Comparison of ENCODE assay signal across 8 cellular contexts in the genomic region with DNA sequence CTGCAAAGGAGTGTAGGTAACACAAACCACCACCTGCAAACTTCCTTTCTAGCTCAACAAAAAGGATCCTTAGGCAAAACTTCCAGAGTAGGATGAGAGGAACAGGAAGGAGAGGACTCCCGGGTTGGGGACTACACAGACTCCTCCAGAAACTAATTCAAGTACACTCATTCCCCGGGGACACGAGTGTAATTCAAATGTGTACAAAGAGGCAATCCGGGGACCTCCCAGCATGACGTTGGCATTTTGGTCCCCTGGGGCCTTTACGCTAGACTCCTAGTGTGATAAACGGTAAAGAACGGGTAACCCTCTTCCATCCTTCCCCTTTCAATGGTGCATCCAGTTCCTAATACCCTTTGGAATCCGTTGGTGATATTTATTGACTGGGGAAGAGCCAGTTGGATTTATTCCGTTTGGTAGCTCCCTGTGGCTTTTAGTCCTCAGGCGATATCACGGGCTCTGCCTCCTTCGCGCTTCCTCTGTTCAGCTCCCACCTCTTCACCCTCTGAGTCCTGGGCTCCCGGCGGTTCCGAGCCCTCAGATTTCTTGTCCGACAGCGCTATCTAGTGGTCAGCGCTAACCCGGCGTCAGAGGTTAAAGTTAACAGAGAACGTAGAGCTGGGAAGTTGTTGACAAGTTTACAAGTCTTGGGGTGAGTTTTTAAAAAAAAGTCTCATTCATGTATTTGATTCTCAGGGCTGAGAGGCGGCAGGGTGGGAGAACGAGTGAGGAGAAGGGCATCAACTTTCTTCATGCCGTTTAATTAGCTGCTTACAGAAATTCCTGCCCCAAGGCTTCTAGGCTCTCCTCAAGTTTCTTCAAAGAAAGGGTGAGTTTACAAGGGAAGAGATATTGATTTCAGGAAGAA. TPM values are rescaled to one million over a fixed set of nuclear protein-coding genes. Genes with fewer than 3 reads are reported as not detected.
DNase-seq lines count a peak whose midpoint lies in the region; ATAC-seq and TF ChIP-seq lines count a peak whose summit lies in the region.

No MANE protein-coding gene starts in this region.

- H3K9me3 ChIP-seq in lower lobe of right lung, result no peaks in the 10 kb centered on the region

- no peak for DNase-seq in BJ (ENCODE audit: low read depth)
- DNase-seq in NCI-H446 treated with DMSO at 0.1 percent for 48 hours (lab: John Stamatoyannopoulos, UW), result peak; percentile 6
- peak; percentile 89 for DNase-seq in activated CD4-positive, alpha-beta T cell treated with anti-CD3 and anti-CD28 coated beads for 48 hours
- DNase-seq in dermis blood vessel endothelial cell, result peak; percentile 87
- peak; percentile 84 for DNase-seq in lower lobe of right lung
- DNase-seq in stimulated activated CD8-positive, alpha-beta memory T cell treated with anti-CD3 and anti-CD28 coated beads, Interleukin-12 subunit alpha, Interleukin-12 subunit beta, amount 100 ng/mL, for 1 hour (ENCODE audit: low read depth), result peak; percentile 66

- CTCF ChIA-PET in BJ (lab: Yijun Ruan, JAX), result interaction anchor here (0.6 to 10.6 kb wide), 60 partner anchors 9 to 1923 kb away, joined by 3 to 130 read pairs (median 4); partner anchors contain the start of gene COX7A2

- no peaks in the 10 kb centered on the region for H3K27me3 ChIP-seq in BJ (ENCODE audit: control insufficient read depth, insufficient read depth, low read length)
- peaks cover 44% of the 10 kb centered on the region for H3K27me3 ChIP-seq in lower lobe of right lung (ENCODE audit: low read depth)

- no peaks in the 10 kb centered on the region for H3K36me3 ChIP-seq in BJ (ENCODE audit: control insufficient read depth, insufficient read depth, low read length)
- H3K36me3 ChIP-seq in lower lobe of right lung, result no peaks in the 10 kb centered on the region

- no peak overlapping the region for H3K4me3 ChIP-seq in BJ (ENCODE audit: low read depth, low read length)
- peak overlapping the region; percentile 39 for H3K4me3 ChIP-seq in lower lobe of right lung

- POLR2A ChIA-PET in BJ (lab: Charles Lee), result interaction anchor here (0.7 kb wide), 1 partner anchor 1470 kb away, joined by 3 read pairs; no protein-coding TSS in a partner anchor

- H3K27ac ChIP-seq in lower lobe of right lung, result no peak overlapping the region

- peak; percentile 87 for TF ChIP-seq CTCF in BJ (IDR thresholded peaks at IDR 0.05; ENCODE audit: insufficient read depth, low read depth, low read length)
- TF ChIP-seq CTCF in lower lobe of right lung (IDR thresholded peaks at IDR 0.05), result peak; percentile 87

- ATAC-seq in GM19043 (IDR thresholded peaks at IDR 0.05; ENCODE audit: low read depth, unreplicated experiment) (peak; percentile 67), HG03342 (IDR thresholded peaks at IDR 0.05; ENCODE audit: unreplicated experiment) (peak; percentile 76), lower lobe of right lung (peak; percentile 59 to 81)

- H3K4me1 ChIP-seq in lower lobe of right lung, result peaks cover 58% of the 10 kb centered on the region

- intact Hi-C loops in lower lobe of right lung (cut with DNase I), result no loop called here

RNA-seq across cellular contexts. Expression of gene COL12A1, which starts 2.9 kb away (rescaled TPM):
- polyA plus RNA-seq in BJ (2011; rRNA removed), result 868 and 1,308 TPM in 2 replicates
- polyA minus RNA-seq in BJ (2011; rRNA and poly(A)+ RNA removed), result 1,303 and 1,456 TPM in 2 replicates
- total RNA-seq in dermis blood vessel endothelial cell (3.7 and 6.9 TPM in 2 replicates), lower lobe of right lung (36.6 TPM)

RNA-seq across cellular contexts. Expression of gene COX7A2, which starts 34.8 kb away (rescaled TPM):
- polyA plus RNA-seq in BJ (2011; rRNA removed), result 133 and 214 TPM in 2 replicates
- 16.5 and 24.3 TPM in 2 replicates for polyA minus RNA-seq in BJ (2011; rRNA and poly(A)+ RNA removed)
- 55.8 and 324 TPM in 2 replicates for total RNA-seq in dermis blood vessel endothelial cell
- total RNA-seq in lower lobe of right lung, result 267 TPM
